In genomic region chr7:128233471-128233870, GRCh38 we compare ENCODE assay signal across 23 cellular contexts. TPM values are rescaled to one million over a fixed set of nuclear protein-coding genes. Genes with fewer than 3 reads are reported as not detected.
A peak's percentile ranks its signal among the peaks of the same experiment; 100 is the strongest.
DNase-seq lines count a peak whose midpoint lies in the region; ATAC-seq, FAIRE-seq and TF ChIP-seq lines count a peak whose summit lies in the region.
"Had no signal": no experiment of that assay in that cellular context is flagged by ENCODE, and none has a peak within 500 bp of the region (broad histone marks: within the 10 kb centered on the region; RNA-seq: fewer than 3 reads in every experiment).

No MANE protein-coding gene starts in this region.

- H3K36me3 ChIP-seq in breast epithelium (no peaks in the 10 kb centered on the region), bronchial epithelial cell (ENCODE audit: control insufficient read depth, insufficient read depth, low read length) (no peaks in the 10 kb centered on the region)
- H3K36me3 ChIP-seq: BLaER1, HAP-1 had no signal

- H3K27me3 Mint-ChIP-seq in MCF 10A (ENCODE audit: insufficient read depth, unreplicated experiment), result no peaks in the 10 kb centered on the region
- peaks cover 7% of the 10 kb centered on the region for H3K27me3 Mint-ChIP-seq in activated CD4-positive, alpha-beta T cell treated with anti-CD3 and anti-CD28 coated beads, Interleukin-2, amount 10 ng/mL, durations not matched to agents 7 days and 5 days

- H3K36me3 Mint-ChIP-seq in MCF 10A (ENCODE audit: insufficient read depth, unreplicated experiment), result no peaks in the 10 kb centered on the region
- peaks cover 4% of the 10 kb centered on the region for H3K36me3 Mint-ChIP-seq in activated CD4-positive, alpha-beta T cell treated with anti-CD3 and anti-CD28 coated beads, Interleukin-2, amount 10 ng/mL, durations not matched to agents 7 days and 5 days (ENCODE audit: low read depth)
- H3K36me3 Mint-ChIP-seq: CD4-positive, alpha-beta memory T cell had no signal

- no peak overlapping the region for H3K4me3 Mint-ChIP-seq in MCF 10A (ENCODE audit: unreplicated experiment)
- H3K4me3 Mint-ChIP-seq in activated CD4-positive, alpha-beta T cell treated with anti-CD3 and anti-CD28 coated beads, Interleukin-2, amount 10 ng/mL, durations not matched to agents 7 days and 5 days, result no peak overlapping the region
- H3K4me3 Mint-ChIP-seq: CD14-positive monocyte; CD4-positive, alpha-beta memory T cell had no signal

- H3K4me1 Mint-ChIP-seq in MCF 10A (ENCODE audit: insufficient read depth, unreplicated experiment), result peaks cover 15% of the 10 kb centered on the region
- H3K4me1 Mint-ChIP-seq in activated CD4-positive, alpha-beta T cell treated with anti-CD3 and anti-CD28 coated beads, Interleukin-2, amount 10 ng/mL, durations not matched to agents 7 days and 5 days, result peaks cover 10% of the 10 kb centered on the region

- peaks cover 7% of the 10 kb centered on the region for H3K9me3 Mint-ChIP-seq in MCF 10A (ENCODE audit: unreplicated experiment)
- peaks cover 5% of the 10 kb centered on the region for H3K9me3 Mint-ChIP-seq in activated CD4-positive, alpha-beta T cell treated with anti-CD3 and anti-CD28 coated beads, Interleukin-2, amount 10 ng/mL, durations not matched to agents 7 days and 5 days

- peak; percentile 30 for DNase-seq in MCF 10A (ENCODE audit: unreplicated experiment)
- DNase-seq in breast epithelium (ENCODE audit: low spot score in 2 of 2), result no peak
- peak; percentile 50 for DNase-seq in bronchial epithelial cell (ENCODE audit: low read depth)
- peak in 1 of 2 donors; percentile 39 for DNase-seq in foreskin keratinocyte
- DNase-seq in activated CD4-positive, alpha-beta T cell treated with anti-CD3 and anti-CD28 coated beads, Interleukin-2, amount 10 ng/mL, durations not matched to agents 7 days and 5 days, result no peak
- no peak for DNase-seq in NCI-H1694 treated with DMSO at 0.1 percent for 48 hours (lab: John Stamatoyannopoulos, UW)
- no peak for DNase-seq in cerebellum (ENCODE audit: low spot score)
- DNase-seq: 8988T; CD4-positive, alpha-beta memory T cell; DMS153; DND-41; EL had no signal

- H3K9me3 ChIP-seq in breast epithelium, result peaks cover 0 to 4% of the 10 kb centered on the region in 2 donors
- H3K9me3 ChIP-seq: HAP-1 had no signal

- intact Hi-C loops in MCF 10A (cut with micrococcal nuclease), result no loop called here
- intact Hi-C loops in breast epithelium (cut with DNase I; ENCODE audit: low total_unique reads), result no loop called here

- peak; percentile 18 for ATAC-seq in foreskin keratinocyte
- ATAC-seq: GM12878 had no signal

- no peak for TF ChIP-seq POLR2A in breast epithelium (IDR thresholded peaks at IDR 0.05)

- no peak overlapping the region for H3K27ac ChIP-seq in breast epithelium
- no peak overlapping the region for H3K27ac ChIP-seq in foreskin keratinocyte
- H3K27ac ChIP-seq: BLaER1, HL-60 had no signal

- H3K27me3 ChIP-seq in breast epithelium (peaks cover 0 to 3% of the 10 kb centered on the region in 2 donors), bronchial epithelial cell (ENCODE audit: control insufficient read depth, insufficient read depth, low read length) (no peaks in the 10 kb centered on the region), foreskin keratinocyte (peaks cover 9% of the 10 kb centered on the region)
- H3K27me3 ChIP-seq: BLaER1 had no signal

- BruUV-seq in MCF 10A (replicated peaks; lab: Mats Ljungman, UMichigan), result no TSS peak

- POLR2A ChIA-PET in MCF 10A (lab: Yijun Ruan, JAX), result no interaction called here
- POLR2A ChIA-PET in activated CD4-positive, alpha-beta T cell treated with anti-CD3 and anti-CD28 coated beads, Interleukin-2, amount 10 ng/mL, durations not matched to agents 7 days and 5 days (lab: Charles Lee), result no interaction called here

- H3K27ac Mint-ChIP-seq in MCF 10A (ENCODE audit: low read depth, unreplicated experiment), result no peak overlapping the region
- no peak overlapping the region for H3K27ac Mint-ChIP-seq in activated CD4-positive, alpha-beta T cell treated with anti-CD3 and anti-CD28 coated beads, Interleukin-2, amount 10 ng/mL, durations not matched to agents 7 days and 5 days
- H3K27ac Mint-ChIP-seq: CD14-positive monocyte; CD4-positive, alpha-beta memory T cell had no signal

- H3K4me1 ChIP-seq in breast epithelium, result no peaks in the 10 kb centered on the region
- H3K4me1 ChIP-seq in foreskin keratinocyte, result peaks cover 7% of the 10 kb centered on the region
- H3K4me1 ChIP-seq: HAP-1 had no signal

- CTCF ChIA-PET in MCF 10A (lab: Yijun Ruan, JAX), result interaction anchor here (1.4 to 4.7 kb wide), 2 partner anchors 24 to 89 kb away, joined by 3 to 25 read pairs; no protein-coding TSS in a partner anchor
- CTCF ChIA-PET in activated CD4-positive, alpha-beta T cell treated with anti-CD3 and anti-CD28 coated beads, Interleukin-2, amount 10 ng/mL, durations not matched to agents 7 days and 5 days (lab: Charles Lee), result interaction anchor here (0.6 kb wide), 1 partner anchor 87 kb away, joined by 5 read pairs; no protein-coding TSS in a partner anchor

- TF ChIP-seq CTCF in MCF 10A (IDR thresholded peaks at IDR 0.05; ENCODE audit: unreplicated experiment) (no peak), breast epithelium (IDR thresholded peaks at IDR 0.05) (no peak), bronchial epithelial cell (IDR thresholded peaks at IDR 0.05; ENCODE audit: insufficient read depth, low read length, severe bottlenecking) (no peak), foreskin keratinocyte (conservative IDR thresholded peaks at IDR 0.05) (no peak)

- no peak for FAIRE-seq in bronchial epithelial cell (lab: Jason Lieb, UNC)
- FAIRE-seq: GM12878, GM19239 had no signal

- H3K4me3 ChIP-seq in breast epithelium (no peak overlapping the region), bronchial epithelial cell (ENCODE audit: low read depth, low read length) (no peak overlapping the region)
- H3K4me3 ChIP-seq: BLaER1, GM12878, HAP-1 had no signal

RNA-seq across cellular contexts. Expression of gene LEP, which starts 7.6 kb away (rescaled TPM):
- total RNA-seq in MCF 10A (2022) (not detected in 2 replicates), breast epithelium (100 to 1,000 TPM in 1 of 3 donors, 10 to 100 TPM in 2; 41.6 to 498 (median 48.2) TPM), bronchial epithelial cell (under 0.01 TPM in 2 replicates), foreskin keratinocyte (not detected in 2 replicates), cerebellum (0.09 TPM)
- polyA plus RNA-seq in foreskin keratinocyte, result not detected in 2 replicates
- total RNA-seq in activated CD4-positive, alpha-beta T cell treated with anti-CD3 and anti-CD28 coated beads, Interleukin-2, amount 10 ng/mL, durations not matched to agents 7 days and 5 days, result not detected
- total RNA-seq: A673; CD4-positive, alpha-beta memory T cell; G401; GM12878; H4; HT1080 had no signal
- polyA plus RNA-seq: AG04450; CD4-positive, alpha-beta memory T cell; GM12878 had no signal

Comparison
In these comparisons a context has a peak if more than half of its experiments do, and no peak if none do; other contexts are left out.
1. DNase-seq: peak in MCF 10A (single experiment) and bronchial epithelial cell (single experiment); none in breast epithelium (0 of 2), activated CD4-positive, alpha-beta T cell treated with anti-CD3 and anti-CD28 coated beads, Interleukin-2, amount 10 ng/mL, durations not matched to agents 7 days and 5 days (single experiment), NCI-H1694 treated with DMSO at 0.1 percent for 48 hours (single experiment) and cerebellum (single experiment).
2. RNA of gene LEP, which starts 7.6 kb away (total RNA-seq): 41.6 to 498 TPM in breast epithelium; 0.09 TPM in cerebellum (single experiment), not detected in MCF 10A, under 0.01 TPM in bronchial epithelial cell, not detected in foreskin keratinocyte and not detected in activated CD4-positive, alpha-beta T cell treated with anti-CD3 and anti-CD28 coated beads, Interleukin-2, amount 10 ng/mL, durations not matched to agents 7 days and 5 days; every median in the first group is over 10 times any median in the second.